8 cellular contexts compared by ENCODE assay signal in the genomic region with DNA sequence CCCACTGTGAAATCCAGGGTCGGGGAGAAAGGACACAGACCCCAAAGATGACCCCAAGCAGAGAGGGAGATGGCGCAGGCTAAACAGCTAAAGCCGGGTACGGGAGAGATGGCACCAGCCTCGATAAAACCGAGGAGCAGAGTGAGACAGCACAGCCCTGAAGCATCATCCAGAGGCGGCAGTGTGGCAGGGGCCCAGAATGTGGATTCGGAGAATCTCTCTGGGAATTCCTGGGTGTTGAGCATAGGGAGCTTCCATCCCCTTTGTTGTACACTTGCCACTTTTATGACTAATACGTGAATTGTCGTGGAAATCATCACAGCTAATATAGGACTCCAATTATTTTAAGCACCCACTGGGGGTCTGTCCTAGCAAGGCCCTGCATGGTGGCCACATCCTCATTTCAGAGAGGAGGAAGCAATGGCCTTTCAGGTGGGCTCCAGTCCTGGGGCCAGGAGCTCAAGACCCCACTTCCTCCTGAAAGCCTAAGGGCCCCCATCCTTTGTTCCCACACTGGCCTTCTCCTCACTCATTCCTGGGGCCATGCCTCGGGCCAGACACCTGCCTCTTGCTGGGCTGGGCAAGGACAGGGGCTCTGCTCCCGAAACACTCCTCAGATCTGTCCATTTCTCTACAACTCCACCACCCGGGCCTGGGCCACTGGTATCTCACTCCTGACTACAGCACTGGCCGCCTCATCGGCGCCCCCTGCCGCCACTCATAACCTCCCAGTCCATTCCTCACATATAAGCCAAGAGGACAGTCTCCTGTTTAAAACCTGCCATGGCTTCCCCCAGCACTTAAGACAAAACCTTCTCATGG. TPM values are rescaled to one million over a fixed set of nuclear protein-coding genes. Genes with fewer than 3 reads are reported as not detected.
DNase-seq lines count a peak whose midpoint lies in the region; ATAC-seq, FAIRE-seq and TF ChIP-seq lines count a peak whose summit lies in the region.

No MANE protein-coding gene starts in this region.

- H3K27me3 ChIP-seq in left ventricle myocardium inferior (ENCODE audit: low read depth), result peaks cover 24% of the 10 kb centered on the region
- H3K27me3 ChIP-seq in right cardiac atrium (ENCODE audit: control insufficient read depth, insufficient read depth), result no peaks in the 10 kb centered on the region
- no peaks in the 10 kb centered on the region for H3K27me3 ChIP-seq in NT2/D1 (ENCODE audit: insufficient read depth, insufficient read length)
- H3K27me3 ChIP-seq in H1 (replicated peaks in 1 of 4; ENCODE audit: control insufficient read depth in 3 of 4, extremely low read depth in 1 of 4, insufficient read depth in 3 of 4, low read length in 3 of 4), result no peaks in the 10 kb centered on the region
- H3K27me3 ChIP-seq in transverse colon, result no peaks in the 10 kb centered on the region

- H2BK15ac ChIP-seq in H1 (ENCODE audit: low read length), result no peak overlapping the region

- TF ChIP-seq RAD21 in H1 (IDR thresholded peaks at IDR 0.05 in 1 of 2, conservative IDR thresholded peaks at IDR 0.05 in 1 of 2; ENCODE audit: low read depth in 2 of 2, low read length in 2 of 2), result peak; percentile 40 to 52

- intact Hi-C loops in left ventricle myocardium inferior (cut with micrococcal nuclease) (no loop called here), right cardiac atrium (cut with DNase I) (no loop called here), transverse colon (cut with DNase I; ENCODE audit: low total_unique reads) (no loop called here)

- H3K4ac ChIP-seq in H1 (replicated peaks; ENCODE audit: insufficient read length, low read depth, low read length), result no peak overlapping the region

- no peak overlapping the region for H2BK5ac ChIP-seq in H1 (ENCODE audit: low read depth, low read length)

- H3K27ac ChIP-seq in left ventricle myocardium inferior (replicated peaks), result peak overlapping the region; percentile 84
- H3K27ac ChIP-seq in right cardiac atrium (ENCODE audit: low read length), result no peak overlapping the region
- H3K27ac ChIP-seq in H1 (ENCODE audit: low read depth, low read length), result no peak overlapping the region
- H3K27ac ChIP-seq in transverse colon, result no peak overlapping the region

- no peak overlapping the region for H2AFZ ChIP-seq in H1 (ENCODE audit: low read length)

- no peak overlapping the region for H3K23ac ChIP-seq in H1 (ENCODE audit: insufficient read length)

- ATAC-seq in right cardiac atrium, result no peak

- FAIRE-seq in H1 (lab: Jason Lieb, UNC), result no peak

- TF ChIP-seq CTCF in left ventricle myocardium inferior (IDR thresholded peaks at IDR 0.05; ENCODE audit: borderline replicate concordance), result no peak
- TF ChIP-seq CTCF in H1 (IDR thresholded peaks at IDR 0.05; ENCODE audit: control extremely low read depth in 1 of 3, insufficient read depth in 1 of 3, low read depth in 1 of 3, low read length in 3 of 3), result peak; percentile 68 to 84 (median 81)
- TF ChIP-seq CTCF in transverse colon (IDR thresholded peaks at IDR 0.05), result peak in 2 of 5 experiments; percentile 18 to 23

- TF ChIP-seq POLR2A in H1 (IDR thresholded peaks at IDR 0.05; ENCODE audit: control extremely low read depth in 1 of 2, low read depth in 2 of 2, low read length in 2 of 2) (no peak), transverse colon (IDR thresholded peaks at IDR 0.05) (no peak)

- POLR2A ChIA-PET in H1 (lab: Charles Lee; ENCODE audit: partially characterized antibody), result interaction anchor here (0.6 to 1.4 kb wide), 4 partner anchors 13 to 156 kb away, joined by 3 to 4 read pairs (median 4); no protein-coding TSS in a partner anchor

- WGBS in right cardiac atrium, result 70% methylated on average over 17 of the region's 17 CpGs
- 74% methylated on average over 17 of the region's 17 CpGs; no CpG with 5 or more reads in 1 of the 2 experiments for WGBS in H1 (ENCODE audit: extremely low coverage in 1 of 2, insufficient coverage in 1 of 2, insufficient read length in 1 of 2, insufficient replicate concordance in 2 of 2, low coverage in 1 of 2, low lambda C conversion rate in 2 of 2, missing lambda C conversion rate in 1 of 2), 2 experiments
- WGBS in transverse colon (ENCODE audit: low coverage in 1 of 2), 2 donors, result 66 to 81% methylated on average over 9 to 17 of the region's 17 CpGs

- peaks cover 2 to 3% of the 10 kb centered on the region in 2 experiments for H4K20me1 ChIP-seq in H1 (replicated peaks in 1 of 2; ENCODE audit: control insufficient read depth in 1 of 2, insufficient read depth in 2 of 2, low read length in 2 of 2)

- H2BK20ac ChIP-seq in H1 (ENCODE audit: low read length), result no peak overlapping the region

- H3K36me3 ChIP-seq in left ventricle myocardium inferior (no peaks in the 10 kb centered on the region), NT2/D1 (ENCODE audit: insufficient read depth, insufficient read length, low read length) (no peaks in the 10 kb centered on the region), H1 (ENCODE audit: control insufficient read depth in 2 of 4, insufficient read depth in 4 of 4, low read length in 3 of 4) (peaks cover 2 to 11% (median 7%) of the 10 kb centered on the region in 4 experiments; a peak in 4 of 8 replicates), transverse colon (no peaks in the 10 kb centered on the region)

- H3K9ac ChIP-seq in NT2/D1 (ENCODE audit: insufficient read length, low read depth) (no peak overlapping the region), H1 (replicated peaks in 1 of 4; ENCODE audit: extremely low read depth in 1 of 4, low read depth in 3 of 4, low read length in 3 of 4) (no peak overlapping the region)

- H2AK5ac ChIP-seq in H1 (ENCODE audit: low read depth, low read length), result no peak overlapping the region; the same call in 1 of the 2 replicates

- H3K4me1 ChIP-seq in left ventricle myocardium inferior, result peaks cover 29% of the 10 kb centered on the region
- H3K4me1 ChIP-seq in right cardiac atrium (ENCODE audit: control insufficient read depth, insufficient read depth, low read length), result peaks cover 3% of the 10 kb centered on the region
- peaks cover 2% of the 10 kb centered on the region for H3K4me1 ChIP-seq in NT2/D1 (ENCODE audit: insufficient read depth, insufficient read length)
- H3K4me1 ChIP-seq in H1 (replicated peaks in 1 of 4; ENCODE audit: control insufficient read depth in 3 of 4, insufficient read depth in 4 of 4, low read length in 3 of 4), result no peaks in the 10 kb centered on the region; a peak in 1 of 7 replicates
- peaks cover 0 to 12% (median 8%) of the 10 kb centered on the region in 4 donors for H3K4me1 ChIP-seq in transverse colon

- no peaks in the 10 kb centered on the region for H3K23me2 ChIP-seq in H1 (ENCODE audit: low read depth, low read length)

- CTCF ChIA-PET in H1 (lab: Charles Lee; ENCODE audit: partially characterized antibody), result interaction anchor here (0.6 to 3.3 kb wide), 22 partner anchors 9 to 1571 kb away, joined by 3 to 21 read pairs (median 5); no protein-coding TSS in a partner anchor

- H2BK120ac ChIP-seq in H1 (replicated peaks; ENCODE audit: low read depth, low read length), result no peak overlapping the region

- no peak overlapping the region for H3K4me3 ChIP-seq in left ventricle myocardium inferior
- H3K4me3 ChIP-seq in right cardiac atrium (ENCODE audit: low read length), result no peak overlapping the region
- no peak overlapping the region for H3K4me3 ChIP-seq in NT2/D1 (ENCODE audit: insufficient read length, low read depth)
- H3K4me3 ChIP-seq in H1 (ENCODE audit: extremely low read depth in 1 of 4, insufficient read depth in 2 of 4, low read depth in 3 of 4, low read length in 4 of 4), result no peak overlapping the region
- no peak overlapping the region for H3K4me3 ChIP-seq in transverse colon

- no peak overlapping the region for H4K91ac ChIP-seq in H1 (replicated peaks; ENCODE audit: insufficient read length, low read length)

- DNase-seq in left ventricle myocardium inferior, result no peak
- no peak for DNase-seq in right cardiac atrium
- peak; percentile 32 for DNase-seq in NT2/D1 (ENCODE audit: low read depth, low spot score)
- DNase-seq in H1 (ENCODE audit: low read depth in 1 of 2, low spot score in 2 of 2), result peak in 1 of 2 experiments; percentile 84
- peak; percentile 24 for DNase-seq in transverse colon
- no peak for DNase-seq in NCI-H146 (lab: John Stamatoyannopoulos, UW)
- no peak for DNase-seq in NCI-H146 treated with DMSO at 0.1 percent for 48 hours (lab: John Stamatoyannopoulos, UW; ENCODE audit: unreplicated experiment)
- no peak for DNase-seq in NCI-H187 (lab: John Stamatoyannopoulos, UW)

- TF ChIP-seq EP300 in H1 (IDR thresholded peaks at IDR 0.05; ENCODE audit: borderline replicate concordance in 1 of 2, low read depth in 2 of 2, low read length in 2 of 2) (no peak), transverse colon (IDR thresholded peaks at IDR 0.05; ENCODE audit: low read depth) (no peak)

- in situ Hi-C loops in transverse colon (cut with MboI; ENCODE audit: low pct_ligation_motif_present in 1 of 4, low pct_unique_long_range_greater_than_20kb in 1 of 4, low sequenced_read_pairs in 3 of 4), result no loop called here

- no peaks in the 10 kb centered on the region for H3K79me1 ChIP-seq in H1 (ENCODE audit: low read depth, low read length)

- H3K9me3 ChIP-seq in left ventricle myocardium inferior (replicated peaks) (no peaks in the 10 kb centered on the region), right cardiac atrium (ENCODE audit: control insufficient read depth, low read length) (no peaks in the 10 kb centered on the region), NT2/D1 (ENCODE audit: insufficient read depth, low read length) (no peaks in the 10 kb centered on the region), H1 (ENCODE audit: insufficient read depth in 2 of 2, low read depth in 1 of 2, low read length in 1 of 2) (no peaks in the 10 kb centered on the region), transverse colon (no peaks in the 10 kb centered on the region)

- H3K18ac ChIP-seq in H1 (ENCODE audit: extremely low read depth, low read length), result no peak overlapping the region

- H3K4me2 ChIP-seq in H1 (ENCODE audit: insufficient read depth in 1 of 2, low read depth in 2 of 2, low read length in 2 of 2), result no peak overlapping the region

- no peak overlapping the region for H3K14ac ChIP-seq in H1 (ENCODE audit: insufficient read length)

- no peak overlapping the region for H4K5ac ChIP-seq in H1 (ENCODE audit: insufficient read length, low read depth, low read length)

- peak overlapping the region; percentile 11; the same call in 1 of the 2 replicates for H4K8ac ChIP-seq in H1 (ENCODE audit: extremely low read depth, insufficient read depth, low read length)

- no peak overlapping the region for H2BK12ac ChIP-seq in H1 (ENCODE audit: low read depth, low read length)

- H3K56ac ChIP-seq in H1 (replicated peaks; ENCODE audit: insufficient read length, low read depth, low read length), result no peak overlapping the region

- H3K79me2 ChIP-seq in H1 (ENCODE audit: control insufficient read depth in 1 of 2, insufficient read depth in 2 of 2, low read length in 2 of 2), result no peaks in the 10 kb centered on the region

RNA-seq across cellular contexts. Expression of gene ATP1A3, which starts 29.3 kb away (rescaled TPM):
- total RNA-seq in left ventricle myocardium inferior, result 375 TPM
- total RNA-seq in right cardiac atrium, result 100 to 1,000 TPM; 194 to 295 (median 234) TPM
- 104 TPM for polyA plus RNA-seq in right cardiac atrium
- 35.8 and 41.2 TPM in 2 replicates for total RNA-seq in H1 (2021; fragmentation: NEBNext Ultra II Directional; extraction: Animal tissue kit (Norgen Biotek cat#: 25700))
- 11.1 and 19.2 TPM in 2 replicates for polyA plus RNA-seq in H1 (2011; rRNA removed)
- polyA plus RNA-seq in H1 (2011; cell fraction: cytosol; rRNA removed), result 5.9 TPM
- 20.8 TPM for polyA plus RNA-seq in H1 (2011; cell fraction: nucleus; rRNA removed)
- polyA plus RNA-seq in H1 (2012, experiment 1 of 2), result 30.8 to 45.2 TPM (median 38.2 TPM) in 4 replicates
- 33.0 TPM for polyA plus RNA-seq in H1 (2012, experiment 2 of 2)
- 44.9 TPM for polyA plus RNA-seq in H1 (2013, experiment 1 of 2)
- 43.1 TPM for polyA plus RNA-seq in H1 (2013, experiment 2 of 2)
- 24.6 and 27.9 TPM in 2 replicates for polyA minus RNA-seq in H1 (2011; rRNA and poly(A)+ RNA removed)
- 20.7 TPM for polyA minus RNA-seq in H1 (2011; cell fraction: cytosol; rRNA and poly(A)+ RNA removed)
- polyA minus RNA-seq in H1 (2011; cell fraction: nucleus; rRNA and poly(A)+ RNA removed), result 10.7 TPM
- 1 to 10 TPM in 2 of 4 donors, under 1 TPM in 1, not detected in 1; 0.20 to 1.1 (median 1.1) TPM for total RNA-seq in transverse colon

RNA-seq across cellular contexts. Expression of gene GRIK5, which starts 46.7 kb away (rescaled TPM):
- total RNA-seq in left ventricle myocardium inferior (2.1 TPM), right cardiac atrium (10 to 100 TPM; 12.5 to 18.3 (median 14.6) TPM), transverse colon (10 to 100 TPM in 1 of 4 donors, 1 to 10 TPM in 3; 1.6 to 13.1 (median 3.6) TPM)
- polyA plus RNA-seq in right cardiac atrium (8.9 TPM), H1 (2011; rRNA removed) (17.8 and 25.3 TPM in 2 replicates)
- 42.9 and 45.1 TPM in 2 replicates for total RNA-seq in H1 (2021; fragmentation: NEBNext Ultra II Directional; extraction: Animal tissue kit (Norgen Biotek cat#: 25700))
- 14.1 TPM for polyA plus RNA-seq in H1 (2011; cell fraction: cytosol; rRNA removed)
- 57.6 TPM for polyA plus RNA-seq in H1 (2011; cell fraction: nucleus; rRNA removed)
- polyA plus RNA-seq in H1 (2012, experiment 1 of 2), result 29.3 to 50.3 TPM (median 45.8 TPM) in 4 replicates
- polyA plus RNA-seq in H1 (2012, experiment 2 of 2), result 31.9 TPM
- polyA plus RNA-seq in H1 (2013, experiment 1 of 2), result 28.4 TPM
- polyA plus RNA-seq in H1 (2013, experiment 2 of 2), result 28.1 TPM
- 23.8 and 25.7 TPM in 2 replicates for polyA minus RNA-seq in H1 (2011; rRNA and poly(A)+ RNA removed)
- polyA minus RNA-seq in H1 (2011; cell fraction: cytosol; rRNA and poly(A)+ RNA removed), result 22.3 TPM
- 21.2 TPM for polyA minus RNA-seq in H1 (2011; cell fraction: nucleus; rRNA and poly(A)+ RNA removed)

RNA-seq across cellular contexts. Expression of gene ZNF574, which starts 52.6 kb away (rescaled TPM):
- total RNA-seq in left ventricle myocardium inferior (7.1 TPM), right cardiac atrium (1 to 10 TPM; 8.4 to 9.3 (median 8.5) TPM), transverse colon (10 to 100 TPM in 3 of 4 donors, 1 to 10 TPM in 1; 8.0 to 18.7 (median 16.5) TPM)
- polyA plus RNA-seq in right cardiac atrium (5.2 TPM), H1 (2011; rRNA removed) (38.8 and 53.8 TPM in 2 replicates)
- total RNA-seq in H1 (2021; fragmentation: NEBNext Ultra II Directional; extraction: Animal tissue kit (Norgen Biotek cat#: 25700)), result 27.0 and 28.6 TPM in 2 replicates
- polyA plus RNA-seq in H1 (2011; cell fraction: cytosol; rRNA removed), result 27.7 TPM
- polyA plus RNA-seq in H1 (2011; cell fraction: nucleus; rRNA removed), result 31.4 TPM
- polyA plus RNA-seq in H1 (2012, experiment 1 of 2), result 12.2 to 27.2 TPM (median 24.2 TPM) in 4 replicates
- 22.8 TPM for polyA plus RNA-seq in H1 (2012, experiment 2 of 2)
- polyA plus RNA-seq in H1 (2013, experiment 1 of 2), result 13.2 TPM
- polyA plus RNA-seq in H1 (2013, experiment 2 of 2), result 11.9 TPM
- 41.6 and 41.8 TPM in 2 replicates for polyA minus RNA-seq in H1 (2011; rRNA and poly(A)+ RNA removed)
- 35.7 TPM for polyA minus RNA-seq in H1 (2011; cell fraction: cytosol; rRNA and poly(A)+ RNA removed)
- polyA minus RNA-seq in H1 (2011; cell fraction: nucleus; rRNA and poly(A)+ RNA removed), result 29.8 TPM

Comparison
In these comparisons a context has a peak if more than half of its experiments do, and no peak if none do; other contexts are left out.
1. DNase-seq: peak in NT2/D1 (single experiment) and transverse colon (single experiment); none in left ventricle myocardium inferior (single experiment), right cardiac atrium (0 of 3), NCI-H146 (single experiment), NCI-H146 treated with DMSO at 0.1 percent for 48 hours (single experiment) and NCI-H187 (0 of 2).
2. RNA of gene ATP1A3, which starts 29.3 kb away (total RNA-seq): 375 TPM in left ventricle myocardium inferior (single experiment), 194 to 295 TPM in right cardiac atrium and 35.8 to 41.2 TPM in H1; 0.20 to 1.1 TPM in transverse colon; every median in the first group is over 10 times any median in the second.